ENCODE assay signal across 8 cellular contexts in the genomic region with DNA sequence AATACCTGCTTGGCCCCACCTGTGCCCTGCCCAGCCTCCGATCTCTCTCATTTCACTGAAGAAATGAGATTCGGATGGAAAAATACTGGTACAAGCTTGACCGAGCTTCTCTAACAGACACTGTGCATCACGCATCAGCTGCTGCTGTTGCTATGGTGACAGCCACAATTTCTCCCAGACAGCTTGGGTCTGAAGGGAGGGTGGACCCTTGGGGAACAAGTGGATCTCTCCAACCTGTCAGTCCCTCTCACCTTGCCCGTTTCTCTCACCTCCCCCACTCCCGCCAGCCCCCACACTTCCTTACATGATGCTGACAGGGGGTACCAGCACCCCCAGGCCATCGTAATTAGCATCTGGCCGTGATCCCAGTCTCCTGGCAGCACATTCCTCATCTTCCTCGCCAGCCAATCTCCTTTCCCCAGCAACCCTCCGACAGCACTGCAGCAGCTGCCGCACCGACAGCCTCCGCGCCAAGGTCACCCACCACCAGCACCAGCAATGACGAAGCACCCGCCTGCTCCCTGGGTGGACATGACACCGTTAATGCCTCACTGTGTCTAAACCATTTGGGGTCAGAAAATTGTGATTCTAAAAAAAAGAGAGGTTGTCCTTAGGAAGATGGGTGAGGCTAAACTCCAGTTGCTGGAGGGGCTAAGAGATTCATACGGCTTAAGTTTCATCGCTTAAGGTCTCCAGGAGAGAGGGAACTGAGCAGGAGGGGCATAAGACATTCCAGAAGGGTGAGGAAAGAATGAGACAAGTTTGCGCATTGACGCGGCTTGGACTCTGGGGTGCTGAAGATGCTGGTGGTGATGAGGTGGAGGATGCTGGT. TPM values are rescaled to one million over a fixed set of nuclear protein-coding genes. Genes with fewer than 3 reads are reported as not detected.
DNase-seq lines count a peak whose midpoint lies in the region; ATAC-seq and TF ChIP-seq lines count a peak whose summit lies in the region.

No MANE protein-coding gene starts in this region.

- peaks cover 12 to 18% of the 10 kb centered on the region in 2 donors for H3K27me3 Mint-ChIP-seq in natural killer cell (ENCODE audit: low read depth in 2 of 2)
- peaks cover 15 to 16% of the 10 kb centered on the region in 2 donors for H3K27me3 Mint-ChIP-seq in natural killer cell treated with Interleukin-12 subunit alpha and Interleukin-12 subunit beta and Interleukin-15 and Interleukin-18, amount 100 ng/mL, for 72 hours
- peaks cover 16% of the 10 kb centered on the region for H3K27me3 Mint-ChIP-seq in nephron progenitor cell (ENCODE audit: low read depth, poor library complexity)

- ATAC-seq in natural killer cell, result no peak
- no peak for ATAC-seq in natural killer cell treated with Interleukin-12 subunit alpha and Interleukin-12 subunit beta and Interleukin-15 and Interleukin-18, amount 100 ng/mL, for 72 hours
- no peak for ATAC-seq in HG03039 (IDR thresholded peaks at IDR 0.05; ENCODE audit: unreplicated experiment)
- no peak for ATAC-seq in GM18907 (IDR thresholded peaks at IDR 0.05; ENCODE audit: unreplicated experiment)
- ATAC-seq in HG02763 (IDR thresholded peaks at IDR 0.05; ENCODE audit: unreplicated experiment), result no peak

- no peaks in the 10 kb centered on the region for H3K36me3 Mint-ChIP-seq in natural killer cell
- H3K36me3 Mint-ChIP-seq in natural killer cell treated with Interleukin-12 subunit alpha and Interleukin-12 subunit beta and Interleukin-15 and Interleukin-18, amount 100 ng/mL, for 72 hours, result no peaks in the 10 kb centered on the region
- H3K36me3 Mint-ChIP-seq in nephron progenitor cell (ENCODE audit: low read depth), result no peaks in the 10 kb centered on the region

- H3K4me1 Mint-ChIP-seq in natural killer cell (peaks cover 0 to 4% of the 10 kb centered on the region in 2 donors), nephron progenitor cell (peaks cover 23% of the 10 kb centered on the region)
- H3K4me1 Mint-ChIP-seq in natural killer cell treated with Interleukin-12 subunit alpha and Interleukin-12 subunit beta and Interleukin-15 and Interleukin-18, amount 100 ng/mL, for 72 hours (ENCODE audit: low read depth in 2 of 2), result peaks cover 0 to 8% of the 10 kb centered on the region in 2 donors

- H3K4me3 Mint-ChIP-seq in natural killer cell, result peak overlapping the region; percentile 26
- H3K4me3 Mint-ChIP-seq in natural killer cell treated with Interleukin-12 subunit alpha and Interleukin-12 subunit beta and Interleukin-15 and Interleukin-18, amount 100 ng/mL, for 72 hours, result no peak overlapping the region
- peak overlapping the region; percentile 19 for H3K4me3 Mint-ChIP-seq in nephron progenitor cell

- H3K27ac Mint-ChIP-seq in natural killer cell (no peak overlapping the region), nephron progenitor cell (peak overlapping the region; percentile 28)
- no peak overlapping the region for H3K27ac Mint-ChIP-seq in natural killer cell treated with Interleukin-12 subunit alpha and Interleukin-12 subunit beta and Interleukin-15 and Interleukin-18, amount 100 ng/mL, for 72 hours

- DNase-seq in natural killer cell (no peak), RPMI7951 (ENCODE audit: low read depth) (peak; percentile 90), fibroblast of mammary gland (ENCODE audit: low read depth) (peak; percentile 92), nephron progenitor cell (peak; percentile 53)
- no peak for DNase-seq in natural killer cell treated with Interleukin-12 subunit alpha and Interleukin-12 subunit beta and Interleukin-15 and Interleukin-18, amount 100 ng/mL, for 72 hours (ENCODE audit: low spot score)

- no peaks in the 10 kb centered on the region for H3K9me3 Mint-ChIP-seq in natural killer cell
- H3K9me3 Mint-ChIP-seq in natural killer cell treated with Interleukin-12 subunit alpha and Interleukin-12 subunit beta and Interleukin-15 and Interleukin-18, amount 100 ng/mL, for 72 hours, result no peaks in the 10 kb centered on the region
- H3K9me3 Mint-ChIP-seq in nephron progenitor cell, result peaks cover 7% of the 10 kb centered on the region

- no peak for TF ChIP-seq CTCF in natural killer cell (IDR thresholded peaks at IDR 0.05)
- TF ChIP-seq CTCF in fibroblast of mammary gland (conservative IDR thresholded peaks at IDR 0.05; ENCODE audit: control insufficient read depth, insufficient read depth, low read depth, low read length), result no peak
- TF ChIP-seq CTCF in nephron progenitor cell (IDR thresholded peaks at IDR 0.05), result no peak

- intact Hi-C loops in natural killer cell (cut with micrococcal nuclease), result no loop called here

- peak overlapping the region; percentile 8 for H3K4me3 ChIP-seq in fibroblast of mammary gland (ENCODE audit: control insufficient read depth, low read depth, low read length)

RNA-seq across cellular contexts. Expression of gene TNRC6A, which starts 58.6 kb away (rescaled TPM):
- 10 to 100 TPM; 53.9 to 68.5 (median 66.3) TPM for total RNA-seq in natural killer cell
- 10 to 100 TPM; 44.2 to 82.4 TPM for total RNA-seq in natural killer cell treated with Interleukin-12 subunit alpha and Interleukin-12 subunit beta and Interleukin-15 and Interleukin-18, amount 100 ng/mL, for 72 hours
- total RNA-seq in RPMI7951 (2014; rRNA removed; shearing (Covaris generic)), result 10.2 and 11.9 TPM in 2 replicates

Comparison
In these comparisons a context has a peak if more than half of its experiments do, and no peak if none do; other contexts are left out.
1. DNase-seq: peak in RPMI7951 (single experiment), fibroblast of mammary gland (single experiment) and nephron progenitor cell (single experiment); none in natural killer cell (single experiment) and natural killer cell treated with Interleukin-12 subunit alpha and Interleukin-12 subunit beta and Interleukin-15 and Interleukin-18, amount 100 ng/mL, for 72 hours (single experiment).